In genomic region chr20:21510995-21511394, GRCh38 we compare ENCODE assay signal across 11 cellular contexts. TPM values are rescaled to one million over a fixed set of nuclear protein-coding genes. Genes with fewer than 3 reads are reported as not detected.
DNase-seq lines count a peak whose midpoint lies in the region; ATAC-seq and TF ChIP-seq lines count a peak whose summit lies in the region.
"Had no signal": no experiment of that assay in that cellular context is flagged by ENCODE, and none has a peak within 500 bp of the region (broad histone marks: within the 10 kb centered on the region; RNA-seq: fewer than 3 reads in every experiment).

No MANE protein-coding gene starts in this region.

- peak overlapping the region; percentile 34 for H3K4me3 Mint-ChIP-seq in dendritic cell treated with granulocyte-macrophage colony-stimulating factor and Interleukin-4, amounts not matched to agents 40 ng/mL and 50 ng/mL, for 4 days
- no peak overlapping the region for H3K4me3 Mint-ChIP-seq in neural progenitor cell

- TF ChIP-seq CTCF in left ventricle myocardium inferior (IDR thresholded peaks at IDR 0.05; ENCODE audit: borderline replicate concordance): no peak
- no peak for TF ChIP-seq CTCF in neural progenitor cell (IDR thresholded peaks at IDR 0.05)

- H3K27me3 Mint-ChIP-seq in dendritic cell treated with granulocyte-macrophage colony-stimulating factor and Interleukin-4, amounts not matched to agents 40 ng/mL and 50 ng/mL, for 4 days: peaks cover 93% of the 10 kb centered on the region
- peaks cover 76% of the 10 kb centered on the region for H3K27me3 Mint-ChIP-seq in neural progenitor cell (ENCODE audit: insufficient read depth, low read depth)

- intact Hi-C loops in left ventricle myocardium inferior (cut with micrococcal nuclease) (no loop called here), left ventricle myocardium superior (cut with micrococcal nuclease) (no loop called here)
- intact Hi-C loops in dendritic cell treated with granulocyte-macrophage colony-stimulating factor and Interleukin-4, amounts not matched to agents 40 ng/mL and 50 ng/mL, for 4 days (cut with micrococcal nuclease): loop anchor here (5.0 kb wide), 1 partner anchor 114 kb away; the partner anchor contains the start of gene NKX2-4

- peaks cover 72% of the 10 kb centered on the region for H3K4me1 ChIP-seq in left ventricle myocardium inferior
- peaks cover 45% of the 10 kb centered on the region for H3K4me1 ChIP-seq in neural progenitor cell
- H3K4me1 ChIP-seq in urinary bladder (ENCODE audit: insufficient read depth): peaks cover 6% of the 10 kb centered on the region

- H3K27ac Mint-ChIP-seq in dendritic cell treated with granulocyte-macrophage colony-stimulating factor and Interleukin-4, amounts not matched to agents 40 ng/mL and 50 ng/mL, for 4 days: no peak overlapping the region
- H3K27ac Mint-ChIP-seq in neural progenitor cell: no peak overlapping the region

- peak overlapping the region; percentile 53 for H3K4me2 ChIP-seq in neural progenitor cell

- H3K36me3 Mint-ChIP-seq in dendritic cell treated with granulocyte-macrophage colony-stimulating factor and Interleukin-4, amounts not matched to agents 40 ng/mL and 50 ng/mL, for 4 days (ENCODE audit: low read depth): no peaks in the 10 kb centered on the region
- H3K36me3 Mint-ChIP-seq in neural progenitor cell: no peaks in the 10 kb centered on the region

- no peak for DNase-seq in left ventricle myocardium inferior
- DNase-seq in left ventricle myocardium superior: no peak
- no peak for DNase-seq in neural progenitor cell (ENCODE audit: low spot score)
- DNase-seq in cortex of kidney (lab: John Stamatoyannopoulos, UW): no peak
- no peak for DNase-seq in cerebellar cortex (ENCODE audit: low spot score)
- DNase-seq: left colon, NCI-H446 treated with DMSO at 0.1 percent for 48 hours had no signal

- 42% methylated on average over 16 of the region's 16 CpGs for WGBS in urinary bladder

- ATAC-seq in left ventricle myocardium superior: no peak
- ATAC-seq in HG03354 (IDR thresholded peaks at IDR 0.05; ENCODE audit: poor library complexity, severe bottlenecking, unreplicated experiment): no peak
- ATAC-seq: left colon had no signal

- peaks cover 100% of the 10 kb centered on the region for H3K27me3 ChIP-seq in left ventricle myocardium inferior (ENCODE audit: low read depth)
- peaks cover 100% of the 10 kb centered on the region for H3K27me3 ChIP-seq in neural progenitor cell

- H3K4me1 Mint-ChIP-seq in dendritic cell treated with granulocyte-macrophage colony-stimulating factor and Interleukin-4, amounts not matched to agents 40 ng/mL and 50 ng/mL, for 4 days (ENCODE audit: low read depth): peaks cover 68% of the 10 kb centered on the region
- H3K4me1 Mint-ChIP-seq in neural progenitor cell: peaks cover 22% of the 10 kb centered on the region

- no peaks in the 10 kb centered on the region for H3K79me2 ChIP-seq in neural progenitor cell (ENCODE audit: low read depth)

- H3K36me3 ChIP-seq in left ventricle myocardium inferior (no peaks in the 10 kb centered on the region), neural progenitor cell (no peaks in the 10 kb centered on the region), urinary bladder (ENCODE audit: insufficient read depth) (no peaks in the 10 kb centered on the region)

- H3K9ac ChIP-seq in neural progenitor cell: no peak overlapping the region

- no peaks in the 10 kb centered on the region for H3K9me3 Mint-ChIP-seq in dendritic cell treated with granulocyte-macrophage colony-stimulating factor and Interleukin-4, amounts not matched to agents 40 ng/mL and 50 ng/mL, for 4 days
- H3K9me3 Mint-ChIP-seq in neural progenitor cell: no peaks in the 10 kb centered on the region

- H3F3A ChIP-seq in neural progenitor cell (ENCODE audit: low read depth): peaks cover 44% of the 10 kb centered on the region

- peaks cover 93% of the 10 kb centered on the region for H4K20me1 ChIP-seq in neural progenitor cell (ENCODE audit: low read depth)

- no peak overlapping the region for H2AFZ ChIP-seq in neural progenitor cell (replicated peaks)

- H3K9me3 ChIP-seq in left ventricle myocardium inferior (replicated peaks) (no peaks in the 10 kb centered on the region), neural progenitor cell (ENCODE audit: low read depth) (no peaks in the 10 kb centered on the region)

- peak overlapping the region; percentile 62 for H3K4me3 ChIP-seq in left ventricle myocardium inferior
- peak overlapping the region; percentile 14 for H3K4me3 ChIP-seq in neural progenitor cell
- peak overlapping the region; percentile 16 for H3K4me3 ChIP-seq in urinary bladder (ENCODE audit: low read depth, low read length)

- H3K27ac ChIP-seq in left ventricle myocardium inferior (replicated peaks) (no peak overlapping the region), neural progenitor cell (no peak overlapping the region), urinary bladder (ENCODE audit: low read depth) (no peak overlapping the region)

RNA-seq across cellular contexts. Expression of gene NKX2-2, which starts 2.9 kb away (rescaled TPM):
- total RNA-seq in left ventricle myocardium inferior (not detected), left ventricle myocardium superior (not detected), neural progenitor cell (ENCODE audit: low replicate concordance) (not detected in 2 replicates), urinary bladder (not detected)
- not detected for polyA plus RNA-seq in urinary bladder
- total RNA-seq: bronchial epithelial cell had no signal
